Comparison of ENCODE assay signal across 8 cellular contexts in the genomic region with DNA sequence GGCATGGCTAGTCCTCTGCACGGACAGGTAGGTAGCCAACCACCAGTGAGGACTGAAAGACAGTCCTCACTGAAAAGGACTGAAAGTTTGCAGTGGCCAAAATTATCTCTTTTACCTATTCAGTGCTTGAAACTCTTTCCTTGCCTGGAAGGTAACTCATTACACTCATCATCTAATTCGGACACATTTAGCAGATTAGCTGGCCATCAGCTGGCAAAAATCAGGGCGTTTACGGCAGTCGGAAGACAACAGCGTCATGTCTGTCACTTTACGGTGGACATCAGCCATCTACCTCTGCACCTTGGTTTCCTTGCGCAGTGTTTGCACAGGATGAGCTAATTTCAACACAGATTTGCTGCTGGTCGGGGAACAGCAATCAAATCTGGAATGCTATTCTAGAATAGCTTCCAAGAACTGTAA. TPM values are rescaled to one million over a fixed set of nuclear protein-coding genes. Genes with fewer than 3 reads are reported as not detected.
DNase-seq lines count a peak whose midpoint lies in the region; ATAC-seq and TF ChIP-seq lines count a peak whose summit lies in the region.

No MANE protein-coding gene starts in this region.

- POLR2A ChIA-PET in PC-9 (lab: Charles Lee; ENCODE audit: unreplicated experiment) = interaction anchor here (0.5 to 0.8 kb wide), 3 partner anchors 11 to 83 kb away, joined by 3 to 8 read pairs (median 5); a partner anchor contains a TSS

- ATAC-seq in GM19438 (IDR thresholded peaks at IDR 0.05; ENCODE audit: low read depth, unreplicated experiment) = peak; percentile 19
- peak; percentile 10 for ATAC-seq in HG03469 (IDR thresholded peaks at IDR 0.05; ENCODE audit: unreplicated experiment)

- peak overlapping the region; percentile 89 for H3K27ac ChIP-seq in PC-9

- H3K79me2 ChIP-seq in PC-9 (ENCODE audit: low read depth) = peaks cover 56% of the 10 kb centered on the region

- peaks cover 34% of the 10 kb centered on the region; the same call in 1 of the 2 replicates for H3F3A ChIP-seq in PC-9 (ENCODE audit: insufficient read depth, low read depth)

- CTCF ChIA-PET in PC-9 (lab: Charles Lee) = no interaction called here

- no TSS peak for BruUV-seq in PC-9 (replicated peaks; lab: Mats Ljungman, UMichigan)

- peak overlapping the region; percentile 90 for H2AFZ ChIP-seq in PC-9

- intact Hi-C loops in PC-9 (cut with micrococcal nuclease; ENCODE audit: unreplicated experiment) = loop anchor here (2.0 kb wide), 1 partner anchor 166 kb away; a partner anchor contains a TSS

- no peak for TF ChIP-seq CTCF in PC-9 (conservative IDR thresholded peaks at IDR 0.05)
- no peak for TF ChIP-seq CTCF in astrocyte of the spinal cord (IDR thresholded peaks at IDR 0.05; ENCODE audit: low read depth, low read length)

- DNase-seq in DMS53 treated with DMSO at 0.1 percent for 48 hours (lab: John Stamatoyannopoulos, UW; ENCODE audit: unreplicated experiment) (peak; percentile 72), PC-9 (peak; percentile 48 to 76), astrocyte of the spinal cord (ENCODE audit: low read depth, low spot score) (peak; percentile 50), iPS-NIHi7 (ENCODE audit: extremely low spot score) (peak; percentile 25), Ammon's horn (ENCODE audit: low spot score) (no peak)
- DNase-seq in stimulated activated CD4-positive, alpha-beta T cell treated with anti-CD3 and anti-CD28 coated beads, Interleukin-1b, Interleukin-23, amount 100 ng/mL, for 48 hours = peak; percentile 51

- H3K9me2 ChIP-seq in PC-9 (ENCODE audit: insufficient read depth) = no peaks in the 10 kb centered on the region

- peak overlapping the region; percentile 84 for H3K4me3 ChIP-seq in PC-9
- peak overlapping the region; percentile 88 for H3K4me3 ChIP-seq in astrocyte of the spinal cord (ENCODE audit: low read depth, low read length)

- peaks cover 37% of the 10 kb centered on the region for H4K20me1 ChIP-seq in PC-9 (ENCODE audit: insufficient read depth)

- peaks cover 45% of the 10 kb centered on the region for H3K4me1 ChIP-seq in PC-9 (replicated peaks; ENCODE audit: insufficient read depth)

- peaks cover 9% of the 10 kb centered on the region; the same call in 1 of the 2 replicates for H3K36me3 ChIP-seq in PC-9 (ENCODE audit: low read depth)

- peak overlapping the region; percentile 92 for H3K4me2 ChIP-seq in PC-9

- in situ Hi-C loops in astrocyte of the spinal cord (cut with HindIII; ENCODE audit: low sequenced_read_pairs) = no loop called here

- H3K9me3 ChIP-seq in PC-9 (ENCODE audit: insufficient read depth, low read depth) = no peaks in the 10 kb centered on the region

- H3K27me3 ChIP-seq in PC-9 (ENCODE audit: insufficient read depth, low read depth) = no peaks in the 10 kb centered on the region

RNA-seq across cellular contexts. Expression of a gene that starts 0.7 kb away (rescaled TPM):
- 149 and 154 TPM in 2 replicates for total RNA-seq in PC-9 (2021)

RNA-seq across cellular contexts. Expression of a gene that starts 20.2 kb away (rescaled TPM):
- 2.4 and 3.3 TPM in 2 replicates for total RNA-seq in PC-9 (2021)

RNA-seq across cellular contexts. Expression of a gene that starts 54.5 kb away (rescaled TPM):
- total RNA-seq in PC-9 (2021) = 3.1 and 4.1 TPM in 2 replicates
